In the genomic region with DNA sequence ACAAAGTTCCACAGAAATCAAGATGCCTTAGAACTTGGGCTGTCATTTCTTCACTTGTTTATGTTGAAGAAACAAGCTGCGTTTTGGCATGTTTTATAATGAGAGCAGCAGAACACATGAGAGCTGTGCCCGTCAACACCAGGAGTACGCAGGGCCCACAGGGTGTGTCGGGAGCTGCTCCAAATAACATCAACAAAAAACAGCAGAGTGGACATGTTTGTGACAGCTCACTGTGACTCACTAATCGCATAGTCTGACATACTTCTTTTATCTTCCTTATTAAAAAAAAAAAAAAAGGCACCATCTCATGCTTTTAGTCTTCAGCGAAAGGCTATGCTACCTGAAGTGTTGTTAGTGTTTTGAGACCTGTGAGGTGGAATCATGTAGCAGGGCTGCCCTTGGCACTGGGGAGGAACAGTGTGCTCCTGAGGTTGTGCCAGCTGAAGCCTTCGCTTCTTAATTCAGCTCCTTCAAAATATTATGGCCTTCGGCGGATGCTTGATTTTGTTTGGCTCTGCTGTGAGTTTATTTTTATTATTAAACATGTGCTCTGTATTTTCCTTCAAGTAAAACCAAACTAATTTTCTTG, we compare ENCODE assay signal across 19 cellular contexts. TPM values are rescaled to one million over a fixed set of nuclear protein-coding genes. Genes with fewer than 3 reads are reported as not detected.
DNase-seq lines count a peak whose midpoint lies in the region; ATAC-seq and TF ChIP-seq lines count a peak whose summit lies in the region.
"Had no signal": no experiment of that assay in that cellular context is flagged by ENCODE, and none has a peak within 500 bp of the region (broad histone marks: within the 10 kb centered on the region; RNA-seq: fewer than 3 reads in every experiment).

No MANE protein-coding gene starts in this region.

- H4K8ac ChIP-seq in mesenchymal stem cell (ENCODE audit: low read length): no peak overlapping the region

- H3K27ac ChIP-seq in mesenchymal stem cell (ENCODE audit: low read length, poor library complexity, severe bottlenecking): no peak overlapping the region
- H3K27ac ChIP-seq: spleen had no signal

- no peaks in the 10 kb centered on the region for H3K9me3 Mint-ChIP-seq in chondrocyte (ENCODE audit: low read depth)
- H3K9me3 Mint-ChIP-seq in stimulated activated naive B cell treated with anti-CD40 and anti-IgM and Interleukin-4, amounts not matched to agents 10 μg/mL and 1 μg/mL and 100 μg/mL, for 72 hours: no peaks in the 10 kb centered on the region
- H3K9me3 Mint-ChIP-seq: activated CD4-positive, alpha-beta T cell treated with anti-CD3 and anti-CD28 coated beads, Interleukin-2, amount 10 ng/mL, durations not matched to agents 24 days and 14 days; activated naive CD4-positive, alpha-beta T cell treated with anti-CD3 and anti-CD28 coated beads, Interleukin-2, amount 50 U/mL, for 72 hours; naive thymus-derived CD4-positive, alpha-beta T cell had no signal

- H2BK120ac ChIP-seq in mesenchymal stem cell (ENCODE audit: low read depth, low read length): no peak overlapping the region

- H2BK12ac ChIP-seq in mesenchymal stem cell (ENCODE audit: low read length in 2 of 2): no peak overlapping the region

- H3K4me1 ChIP-seq in mesenchymal stem cell (ENCODE audit: control insufficient read depth, insufficient read depth, low read depth, low read length): peaks cover 29% of the 10 kb centered on the region
- H3K4me1 ChIP-seq: spleen had no signal

- H3K36me3 ChIP-seq in mesenchymal stem cell (ENCODE audit: control insufficient read depth in 1 of 2, insufficient read depth in 2 of 2, low read depth in 1 of 2, low read length in 2 of 2): peaks cover 0 to 15% of the 10 kb centered on the region in 2 experiments

- H3K18ac ChIP-seq in mesenchymal stem cell (ENCODE audit: low read depth in 1 of 2, low read length in 2 of 2): no peak overlapping the region

- no peak for ATAC-seq in GM21528 (IDR thresholded peaks at IDR 0.05; ENCODE audit: low FRiP score, unreplicated experiment)
- ATAC-seq in stimulated activated naive B cell treated with anti-CD40 and anti-IgM and Interleukin-4, amounts not matched to agents 10 μg/mL and 1 μg/mL and 100 μg/mL, for 72 hours (replicated peaks): no peak
- ATAC-seq in HG02763 (IDR thresholded peaks at IDR 0.05; ENCODE audit: unreplicated experiment): no peak
- ATAC-seq: activated naive CD4-positive, alpha-beta T cell treated with anti-CD3 and anti-CD28 coated beads, Interleukin-2, amount 50 U/mL, for 72 hours; left colon; naive thymus-derived CD4-positive, alpha-beta T cell had no signal

- no peak overlapping the region for H2AFZ ChIP-seq in mesenchymal stem cell (ENCODE audit: low read depth, low read length)

- H3K9ac ChIP-seq in mesenchymal stem cell (ENCODE audit: low read length): no peak overlapping the region

- H3K27me3 Mint-ChIP-seq in chondrocyte (ENCODE audit: low read depth): no peaks in the 10 kb centered on the region
- no peaks in the 10 kb centered on the region for H3K27me3 Mint-ChIP-seq in stimulated activated naive B cell treated with anti-CD40 and anti-IgM and Interleukin-4, amounts not matched to agents 10 μg/mL and 1 μg/mL and 100 μg/mL, for 72 hours
- H3K27me3 Mint-ChIP-seq: activated CD4-positive, alpha-beta T cell treated with anti-CD3 and anti-CD28 coated beads, Interleukin-2, amount 10 ng/mL, durations not matched to agents 24 days and 14 days had no signal

- H3K27me3 ChIP-seq in mesenchymal stem cell (ENCODE audit: control insufficient read depth in 1 of 2, insufficient read depth in 1 of 2, low read length in 2 of 2): no peaks in the 10 kb centered on the region
- H3K27me3 ChIP-seq: spleen had no signal

- H3K27ac Mint-ChIP-seq in chondrocyte (ENCODE audit: unreplicated experiment): peak overlapping the region; percentile 90
- no peak overlapping the region for H3K27ac Mint-ChIP-seq in stimulated activated naive B cell treated with anti-CD40 and anti-IgM and Interleukin-4, amounts not matched to agents 10 μg/mL and 1 μg/mL and 100 μg/mL, for 72 hours
- H3K27ac Mint-ChIP-seq: activated CD4-positive, alpha-beta T cell treated with anti-CD3 and anti-CD28 coated beads, Interleukin-2, amount 10 ng/mL, durations not matched to agents 24 days and 14 days; activated naive CD4-positive, alpha-beta T cell treated with anti-CD3 and anti-CD28 coated beads, Interleukin-2, amount 50 U/mL, for 72 hours; CD4-positive, CD25-positive, alpha-beta regulatory T cell had no signal

- H2BK15ac ChIP-seq in mesenchymal stem cell (ENCODE audit: low read depth, poor library complexity, severe bottlenecking): no peak overlapping the region

- H3K23ac ChIP-seq in mesenchymal stem cell (ENCODE audit: low read length in 2 of 2): no peak overlapping the region

- H3K4me3 Mint-ChIP-seq in chondrocyte (ENCODE audit: unreplicated experiment): no peak overlapping the region
- no peak overlapping the region for H3K4me3 Mint-ChIP-seq in stimulated activated naive B cell treated with anti-CD40 and anti-IgM and Interleukin-4, amounts not matched to agents 10 μg/mL and 1 μg/mL and 100 μg/mL, for 72 hours
- H3K4me3 Mint-ChIP-seq: activated CD4-positive, alpha-beta T cell treated with anti-CD3 and anti-CD28 coated beads, Interleukin-2, amount 10 ng/mL, durations not matched to agents 24 days and 14 days; CD4-positive, CD25-positive, alpha-beta regulatory T cell; naive thymus-derived CD4-positive, alpha-beta T cell had no signal

- H3K79me1 ChIP-seq in mesenchymal stem cell (replicated peaks; ENCODE audit: low read length, poor library complexity, severe bottlenecking): peaks cover 2% of the 10 kb centered on the region

- no peaks in the 10 kb centered on the region for H3K9me3 ChIP-seq in mesenchymal stem cell (ENCODE audit: control insufficient read depth, low read length)
- H3K9me3 ChIP-seq: spleen had no signal

- H2BK5ac ChIP-seq in mesenchymal stem cell (ENCODE audit: low read depth, low read length, poor library complexity, severe bottlenecking): no peak overlapping the region

- no peak overlapping the region for H4K91ac ChIP-seq in mesenchymal stem cell (ENCODE audit: low read length)

- H3K4me3 ChIP-seq in LNCaP clone FGC (ENCODE audit: low read depth, low read length) (no peak overlapping the region), mesenchymal stem cell (ENCODE audit: insufficient read depth in 1 of 2, low read depth in 1 of 2, low read length in 2 of 2) (no peak overlapping the region)
- H3K4me3 ChIP-seq: spleen had no signal

- TF ChIP-seq CTCF in LNCaP clone FGC (IDR thresholded peaks at IDR 0.05; ENCODE audit: control insufficient read depth, extremely low read depth, insufficient read depth) (no peak), chondrocyte (IDR thresholded peaks at IDR 0.05) (no peak)

- H3K36me3 Mint-ChIP-seq in chondrocyte (ENCODE audit: low read depth): peaks cover 1% of the 10 kb centered on the region
- H3K36me3 Mint-ChIP-seq in stimulated activated naive B cell treated with anti-CD40 and anti-IgM and Interleukin-4, amounts not matched to agents 10 μg/mL and 1 μg/mL and 100 μg/mL, for 72 hours: peaks cover 0 to 5% of the 10 kb centered on the region in 2 donors
- H3K36me3 Mint-ChIP-seq: activated naive CD4-positive, alpha-beta T cell treated with anti-CD3 and anti-CD28 coated beads, Interleukin-2, amount 50 U/mL, for 72 hours; CD4-positive, CD25-positive, alpha-beta regulatory T cell; naive thymus-derived CD4-positive, alpha-beta T cell had no signal

- 60% methylated on average over 6 of the region's 9 CpGs for WGBS in mesenchymal stem cell

- H2AK5ac ChIP-seq in mesenchymal stem cell (ENCODE audit: low read length, severe bottlenecking): peak overlapping the region; percentile 71

- peaks cover 70% of the 10 kb centered on the region for H3K4me1 Mint-ChIP-seq in chondrocyte (ENCODE audit: low read depth)
- H3K4me1 Mint-ChIP-seq in stimulated activated naive B cell treated with anti-CD40 and anti-IgM and Interleukin-4, amounts not matched to agents 10 μg/mL and 1 μg/mL and 100 μg/mL, for 72 hours: no peaks in the 10 kb centered on the region
- H3K4me1 Mint-ChIP-seq: activated CD4-positive, alpha-beta T cell treated with anti-CD3 and anti-CD28 coated beads, Interleukin-2, amount 10 ng/mL, durations not matched to agents 24 days and 14 days; CD4-positive, CD25-positive, alpha-beta regulatory T cell; naive thymus-derived CD4-positive, alpha-beta T cell had no signal

- no peak overlapping the region for H3K4ac ChIP-seq in mesenchymal stem cell (ENCODE audit: low read depth in 1 of 2, low read length in 2 of 2)

- no peak overlapping the region for H3K14ac ChIP-seq in mesenchymal stem cell (ENCODE audit: low read length in 2 of 2)

- DNase-seq in AG08396 (ENCODE audit: low spot score): peak; percentile 45
- DNase-seq in LNCaP clone FGC (ENCODE audit: low read depth): peak; percentile 1
- no peak for DNase-seq in chondrocyte (ENCODE audit: low spot score)
- no peak for DNase-seq in mesenchymal stem cell
- DNase-seq in stimulated activated naive B cell treated with anti-CD40 and anti-IgM and Interleukin-4, amounts not matched to agents 10 μg/mL and 1 μg/mL and 100 μg/mL, for 72 hours: no peak
- DNase-seq in GM03348 (ENCODE audit: low spot score): no peak
- DNase-seq: activated CD4-positive, alpha-beta T cell treated with anti-CD3 and anti-CD28 coated beads, Interleukin-2, amount 10 ng/mL, durations not matched to agents 24 days and 14 days; activated T-cell treated with anti-CD3 and anti-CD28 coated beads, Interleukin-2, amount 50 U/mL, for 1 hour; CD4-positive, CD25-positive, alpha-beta regulatory T cell; DND-41; left colon; naive thymus-derived CD4-positive, alpha-beta T cell; NCI-H1930; NCI-H526; spleen; stimulated activated naive CD4-positive, alpha-beta T cell had no signal

- H3K4me2 ChIP-seq in mesenchymal stem cell (ENCODE audit: low read length, poor library complexity, severe bottlenecking): no peak overlapping the region

RNA-seq across cellular contexts. Expression of gene FHDC1, which starts 32.8 kb away (rescaled TPM):
- total RNA-seq in chondrocyte: 4.2 to 8.9 TPM (median 4.4 TPM) in 3 replicates
- polyA plus RNA-seq in mesenchymal stem cell (2013, experiment 1 of 2): 0.12 TPM
- 0.14 TPM for polyA plus RNA-seq in mesenchymal stem cell (2013, experiment 2 of 2)
- polyA plus RNA-seq: CD4-positive, CD25-positive, alpha-beta regulatory T cell had no signal

Comparison
In these comparisons a context has a peak if more than half of its experiments do, and no peak if none do; other contexts are left out.
1. DNase-seq: peak in AG08396 (single experiment) and LNCaP clone FGC (single experiment); none in chondrocyte (single experiment), mesenchymal stem cell (single experiment), stimulated activated naive B cell treated with anti-CD40 and anti-IgM and Interleukin-4, amounts not matched to agents 10 μg/mL and 1 μg/mL and 100 μg/mL, for 72 hours (single experiment) and GM03348 (single experiment).